ENCODE assay signal across 7 cellular contexts in the genomic region with DNA sequence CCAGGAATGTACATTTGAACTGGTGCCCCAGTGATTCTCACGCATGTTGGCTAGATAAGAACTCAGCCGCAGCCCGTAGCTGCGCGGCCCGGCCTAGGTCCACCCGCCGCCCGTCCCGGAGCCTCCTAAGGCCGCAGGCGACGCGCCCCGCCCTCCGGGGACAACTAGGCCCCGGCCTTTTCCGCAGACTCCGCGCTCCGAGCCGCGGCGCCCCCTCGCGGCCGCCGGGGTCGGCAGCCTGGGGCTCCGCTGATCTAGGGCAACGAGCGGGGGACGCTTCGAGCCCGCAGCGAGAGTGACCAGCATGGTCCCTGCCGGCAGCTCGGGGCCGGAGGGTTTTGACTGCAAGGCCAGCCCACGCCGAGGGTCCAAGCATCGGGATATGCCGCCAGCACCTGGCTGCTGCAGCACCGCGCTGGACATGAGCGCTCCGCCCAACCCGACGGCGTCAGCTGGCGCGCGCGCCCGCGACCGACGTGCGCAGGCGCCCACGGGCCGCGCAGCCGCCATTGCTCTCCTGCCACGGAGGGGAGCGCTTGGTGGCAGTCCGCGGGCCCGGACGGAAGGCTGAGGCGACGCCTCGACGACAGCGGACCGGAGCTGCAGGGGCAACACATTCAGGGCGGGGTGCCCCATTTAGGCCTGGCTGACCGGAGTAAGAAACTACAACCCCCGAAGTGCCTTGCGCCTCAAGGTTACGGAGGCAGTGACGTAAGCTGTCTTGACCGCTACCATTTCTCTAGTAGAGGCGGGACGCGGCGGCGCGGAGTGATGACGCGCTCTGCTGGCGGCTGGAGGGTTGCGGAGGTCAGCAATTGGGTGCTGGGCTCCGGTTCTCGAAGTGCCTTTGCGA. TPM values are rescaled to one million over a fixed set of nuclear protein-coding genes. Genes with fewer than 3 reads are reported as not detected.
DNase-seq lines count a peak whose midpoint lies in the region; ATAC-seq and TF ChIP-seq lines count a peak whose summit lies in the region.

A gene with protein sequence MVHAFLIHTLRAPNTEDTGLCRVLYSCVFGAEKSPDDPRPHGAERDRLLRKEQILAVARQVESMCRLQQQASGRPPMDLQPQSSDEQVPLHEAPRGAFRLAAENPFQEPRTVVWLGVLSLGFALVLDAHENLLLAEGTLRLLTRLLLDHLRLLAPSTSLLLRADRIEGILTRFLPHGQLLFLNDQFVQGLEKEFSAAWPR (plus strand): TSS at position 500 of the 853 bp plus-strand sequence. CDS start 1,571 bp downstream, outside the sequence.

- intact Hi-C loops in ascending aorta (cut with DNase I): loop anchor here (1.0 kb wide), 6 partner anchors 9 to 69 kb away; a partner anchor contains a TSS

- peak within 1 kb of the TSS; percentile 86 for H3K4me3 Mint-ChIP-seq in T-helper 2 cell treated with Interferon-gamma antibody and Interleukin-4, amounts not matched to agents 5 μg/mL and 100 μg/mL, for 36 hours

- H3K36me3 ChIP-seq in ascending aorta: peaks cover 16 to 22% of the 10 kb centered on the region in 2 donors

- H3K27me3 ChIP-seq in ascending aorta: no peaks in the 10 kb centered on the region

- H3K36me3 Mint-ChIP-seq in T-helper 2 cell treated with Interferon-gamma antibody and Interleukin-4, amounts not matched to agents 5 μg/mL and 100 μg/mL, for 36 hours (ENCODE audit: low read depth): peaks cover 10% of the 10 kb centered on the region

- H3K4me3 ChIP-seq in ascending aorta: peak within 1 kb of the TSS; percentile 65 to 93

- H3K4me1 Mint-ChIP-seq in T-helper 2 cell treated with Interferon-gamma antibody and Interleukin-4, amounts not matched to agents 5 μg/mL and 100 μg/mL, for 36 hours (ENCODE audit: low read depth): peaks cover 41% of the 10 kb centered on the region

- peaks cover 3 to 16% of the 10 kb centered on the region in 2 donors for H3K4me1 ChIP-seq in ascending aorta

- H3K9me3 Mint-ChIP-seq in T-helper 2 cell treated with Interferon-gamma antibody and Interleukin-4, amounts not matched to agents 5 μg/mL and 100 μg/mL, for 36 hours: no peaks in the 10 kb centered on the region

- DNase-seq in NCI-H1930 (lab: John Stamatoyannopoulos, UW): peak; percentile 87 to 94
- DNase-seq in T-helper 2 cell treated with Interferon-gamma antibody and Interleukin-4, amounts not matched to agents 5 μg/mL and 100 μg/mL, for 36 hours (ENCODE audit: low spot score): peak; percentile 96
- peak; percentile 91 to 99 for DNase-seq in ascending aorta (ENCODE audit: low spot score in 2 of 2)
- DNase-seq in hepatic stellate cell (ENCODE audit: low spot score): peak; percentile 93
- peak; percentile 100 for DNase-seq in retina

- ATAC-seq in GM18505 (IDR thresholded peaks at IDR 0.05; ENCODE audit: unreplicated experiment) (peak; percentile 81), HG02973 (IDR thresholded peaks at IDR 0.05; ENCODE audit: unreplicated experiment) (peak; percentile 73)

- H3K9me3 ChIP-seq in ascending aorta: no peaks in the 10 kb centered on the region

- H3K27ac ChIP-seq in ascending aorta: peak within 1 kb of the TSS; percentile 97

- TF ChIP-seq POLR2A in GM18505 (IDR thresholded peaks at IDR 0.05; ENCODE audit: borderline replicate concordance, extremely low read depth, insufficient read depth, insufficient read length): peak; percentile 93

- peak within 1 kb of the TSS; percentile 92 for H3K27ac Mint-ChIP-seq in T-helper 2 cell treated with Interferon-gamma antibody and Interleukin-4, amounts not matched to agents 5 μg/mL and 100 μg/mL, for 36 hours

- no peaks in the 10 kb centered on the region for H3K27me3 Mint-ChIP-seq in T-helper 2 cell treated with Interferon-gamma antibody and Interleukin-4, amounts not matched to agents 5 μg/mL and 100 μg/mL, for 36 hours (ENCODE audit: low read depth)

- peak; percentile 96 to 100 (median 100) for TF ChIP-seq CTCF in ascending aorta (IDR thresholded peaks at IDR 0.05)

RNA-seq across cellular contexts. Expression of the gene that starts here (rescaled TPM):
- total RNA-seq in ascending aorta: 38.5 TPM

Comparison
In these comparisons a context has a peak if more than half of its experiments do, and no peak if none do; other contexts are left out.
1. Peak in every context shown above with its lines: DNase-seq, ATAC-seq, H3K4me3 ChIP-seq and H3K27ac ChIP-seq.